Comparison of ENCODE assay signal across 15 cellular contexts in genomic region chr5:42953061-42953460, GRCh38.
DNase-seq lines count a peak whose midpoint lies in the region; ATAC-seq and TF ChIP-seq lines count a peak whose summit lies in the region.
"Had no signal": no experiment of that assay in that cellular context is flagged by ENCODE, and none has a peak within 500 bp of the region (broad histone marks: within the 10 kb centered on the region; RNA-seq: fewer than 3 reads in every experiment).

No MANE protein-coding gene starts in this region.

- no peak for DNase-seq in AG04449 (ENCODE audit: low read depth, low spot score)
- DNase-seq in Calu3: no peak
- DNase-seq in iris pigment epithelial cell (ENCODE audit: low read depth): peak; percentile 38
- DNase-seq in NCI-H187 (lab: John Stamatoyannopoulos, UW): no peak
- no peak for DNase-seq in NCI-H2171 treated with DMSO at 0.1 percent for 48 hours (lab: John Stamatoyannopoulos, UW)
- DNase-seq: NCI-H1105; NCI-H524 treated with DMSO at 0.1 percent for 48 hours; stimulated activated CD4-positive, alpha-beta T cell treated with anti-CD3 and anti-CD28 coated beads, Interleukin-2, amount 100 ng/mL, for 48 hours; stimulated activated naive CD4-positive, alpha-beta T cell had no signal

- H3K27ac Mint-ChIP-seq in Calu3 (ENCODE audit: unreplicated experiment): peak overlapping the region; percentile 52
- H3K27ac Mint-ChIP-seq in activated T-helper 17 cell treated with anti-CD3 and anti-CD28 coated beads, Interleukin-2, amount 50 U/mL, for 72 hours: no peak overlapping the region
- H3K27ac Mint-ChIP-seq: progenitor cell of endocrine pancreas had no signal

- BruUV-seq in Calu3 (replicated peaks; lab: Mats Ljungman, UMichigan): no TSS peak

- ATAC-seq in activated T-helper 17 cell treated with anti-CD3 and anti-CD28 coated beads, Interleukin-2, amount 50 U/mL, for 72 hours (replicated peaks): no peak
- ATAC-seq in GM19328 (IDR thresholded peaks at IDR 0.05; ENCODE audit: unreplicated experiment) (no peak), HG03571 (IDR thresholded peaks at IDR 0.05; ENCODE audit: unreplicated experiment) (no peak)
- ATAC-seq: HCT116 had no signal

- POLR2A ChIA-PET in AG04449 (lab: Yijun Ruan, JAX): interaction anchor here (0.5 kb wide), 1 partner anchor 83 kb away, joined by 7 read pairs; no protein-coding TSS in a partner anchor

- no peaks in the 10 kb centered on the region for H3K27me3 Mint-ChIP-seq in Calu3 (ENCODE audit: unreplicated experiment)
- H3K27me3 Mint-ChIP-seq in activated T-helper 17 cell treated with anti-CD3 and anti-CD28 coated beads, Interleukin-2, amount 50 U/mL, for 72 hours: no peaks in the 10 kb centered on the region
- H3K27me3 Mint-ChIP-seq: progenitor cell of endocrine pancreas had no signal

- TF ChIP-seq CTCF in AG04449 (IDR thresholded peaks at IDR 0.05; ENCODE audit: insufficient read depth, low read length, missing control alignments) (no peak), Calu3 (IDR thresholded peaks at IDR 0.05; ENCODE audit: unreplicated experiment) (no peak)

- CTCF ChIA-PET in AG04449 (lab: Yijun Ruan, JAX): interaction anchor here (1.0 to 1.9 kb wide), 4 partner anchors 41 to 88 kb away, joined by 3 to 6 read pairs (median 4); no protein-coding TSS in a partner anchor
- CTCF ChIA-PET in Calu3 (lab: Charles Lee): no interaction called here

- H3K9me3 Mint-ChIP-seq in Calu3 (ENCODE audit: low read depth, unreplicated experiment): peaks cover 7% of the 10 kb centered on the region
- no peaks in the 10 kb centered on the region for H3K9me3 Mint-ChIP-seq in activated T-helper 17 cell treated with anti-CD3 and anti-CD28 coated beads, Interleukin-2, amount 50 U/mL, for 72 hours

- no peaks in the 10 kb centered on the region for H3K4me1 Mint-ChIP-seq in Calu3 (ENCODE audit: low read depth, unreplicated experiment)
- H3K4me1 Mint-ChIP-seq in activated T-helper 17 cell treated with anti-CD3 and anti-CD28 coated beads, Interleukin-2, amount 50 U/mL, for 72 hours: peaks cover 12% of the 10 kb centered on the region

- intact Hi-C loops in Calu3 (cut with micrococcal nuclease; ENCODE audit: unreplicated experiment): no loop called here

- no peak overlapping the region for H3K4me3 Mint-ChIP-seq in Calu3 (ENCODE audit: low read depth, unreplicated experiment)
- H3K4me3 Mint-ChIP-seq in activated T-helper 17 cell treated with anti-CD3 and anti-CD28 coated beads, Interleukin-2, amount 50 U/mL, for 72 hours: peak overlapping the region; percentile 96

- peaks cover 22% of the 10 kb centered on the region for H3K36me3 Mint-ChIP-seq in Calu3 (ENCODE audit: insufficient read depth, unreplicated experiment)
- H3K36me3 Mint-ChIP-seq in activated T-helper 17 cell treated with anti-CD3 and anti-CD28 coated beads, Interleukin-2, amount 50 U/mL, for 72 hours (ENCODE audit: low read depth): peaks cover 4% of the 10 kb centered on the region

- H3K4me3 ChIP-seq in AG04449 (ENCODE audit: low read depth, low read length): peak overlapping the region; percentile 64
- H3K4me3 ChIP-seq: cardiac muscle cell had no signal
